ENCODE assay signal across 1 cellular context in the genomic region with DNA sequence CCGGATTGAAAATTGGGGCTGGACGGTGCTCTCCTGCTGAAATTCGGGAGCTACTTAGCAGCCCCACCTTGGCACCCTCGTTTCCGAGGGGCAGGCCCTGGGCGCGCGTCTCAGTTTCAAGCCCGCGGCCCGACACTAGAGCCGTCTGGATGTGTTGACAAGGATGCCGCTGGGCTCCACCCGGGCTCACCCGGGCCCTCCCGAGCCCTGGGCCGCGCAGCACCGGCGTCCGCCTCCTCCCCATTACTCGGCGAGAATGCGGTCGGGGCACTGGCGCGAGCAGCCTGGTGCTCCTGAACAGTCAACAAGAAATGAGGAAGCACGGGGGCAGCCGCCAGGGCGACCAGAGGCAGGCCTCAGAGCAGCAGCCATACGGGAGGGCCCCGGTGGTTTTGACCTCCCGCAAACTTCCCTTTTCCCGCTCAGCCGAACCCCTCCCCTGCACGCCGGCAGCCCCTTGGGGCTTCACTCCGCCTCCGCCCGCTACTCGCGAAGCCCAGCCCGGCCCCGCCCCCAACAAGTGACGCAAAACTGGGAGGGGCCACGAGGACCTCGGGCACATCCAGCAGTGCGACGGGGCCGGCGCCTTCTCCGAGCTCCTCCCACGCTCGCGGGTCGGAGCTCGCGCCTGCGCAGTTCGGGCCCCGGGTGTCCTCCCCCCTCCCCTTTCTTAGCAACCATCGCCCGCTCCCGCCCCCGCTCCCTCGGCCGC.
TF ChIP-seq lines count a peak whose summit lies in the region.

No MANE protein-coding gene starts in this region.

TF ChIP-seq in HepG2, 621 proteins besides CTCF, POLR2A, EP300 and RAD21 (continued from another document and continues in another):
- TF ChIP-seq, protein P1, sequence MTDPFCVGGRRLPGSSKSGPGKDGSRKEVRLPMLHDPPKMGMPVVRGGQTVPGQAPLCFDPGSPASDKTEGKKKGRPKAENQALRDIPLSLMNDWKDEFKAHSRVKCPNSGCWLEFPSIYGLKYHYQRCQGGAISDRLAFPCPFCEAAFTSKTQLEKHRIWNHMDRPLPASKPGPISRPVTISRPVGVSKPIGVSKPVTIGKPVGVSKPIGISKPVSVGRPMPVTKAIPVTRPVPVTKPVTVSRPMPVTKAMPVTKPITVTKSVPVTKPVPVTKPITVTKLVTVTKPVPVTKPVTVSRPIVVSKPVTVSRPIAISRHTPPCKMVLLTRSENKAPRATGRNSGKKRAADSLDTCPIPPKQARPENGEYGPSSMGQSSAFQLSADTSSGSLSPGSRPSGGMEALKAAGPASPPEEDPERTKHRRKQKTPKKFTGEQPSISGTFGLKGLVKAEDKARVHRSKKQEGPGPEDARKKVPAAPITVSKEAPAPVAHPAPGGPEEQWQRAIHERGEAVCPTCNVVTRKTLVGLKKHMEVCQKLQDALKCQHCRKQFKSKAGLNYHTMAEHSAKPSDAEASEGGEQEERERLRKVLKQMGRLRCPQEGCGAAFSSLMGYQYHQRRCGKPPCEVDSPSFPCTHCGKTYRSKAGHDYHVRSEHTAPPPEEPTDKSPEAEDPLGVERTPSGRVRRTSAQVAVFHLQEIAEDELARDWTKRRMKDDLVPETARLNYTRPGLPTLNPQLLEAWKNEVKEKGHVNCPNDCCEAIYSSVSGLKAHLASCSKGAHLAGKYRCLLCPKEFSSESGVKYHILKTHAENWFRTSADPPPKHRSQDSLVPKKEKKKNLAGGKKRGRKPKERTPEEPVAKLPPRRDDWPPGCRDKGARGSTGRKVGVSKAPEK (CRISPR knock-in tag; IDR thresholded peaks at IDR 0.05; ENCODE audit: borderline replicate concordance): no peak
- TF ChIP-seq NFE2L2 (IDR thresholded peaks at IDR 0.05; ENCODE audit: low read length): no peak
- TF ChIP-seq, protein P2, sequence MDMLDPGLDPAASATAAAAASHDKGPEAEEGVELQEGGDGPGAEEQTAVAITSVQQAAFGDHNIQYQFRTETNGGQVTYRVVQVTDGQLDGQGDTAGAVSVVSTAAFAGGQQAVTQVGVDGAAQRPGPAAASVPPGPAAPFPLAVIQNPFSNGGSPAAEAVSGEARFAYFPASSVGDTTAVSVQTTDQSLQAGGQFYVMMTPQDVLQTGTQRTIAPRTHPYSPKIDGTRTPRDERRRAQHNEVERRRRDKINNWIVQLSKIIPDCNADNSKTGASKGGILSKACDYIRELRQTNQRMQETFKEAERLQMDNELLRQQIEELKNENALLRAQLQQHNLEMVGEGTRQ (IDR thresholded peaks at IDR 0.05; ENCODE audit: low read depth, low read length): no peak
- TF ChIP-seq, protein P2 (CRISPR knock-in tag; IDR thresholded peaks at IDR 0.05; ENCODE audit: borderline replicate concordance): peak; percentile 46; the same call in 1 of the 2 replicates
- TF ChIP-seq PHF8 (CRISPR knock-in tag; IDR thresholded peaks at IDR 0.05): peak; percentile 92
- no peak for TF ChIP-seq STAT5B (CRISPR knock-in tag; IDR thresholded peaks at IDR 0.05)
- TF ChIP-seq, protein P3, sequence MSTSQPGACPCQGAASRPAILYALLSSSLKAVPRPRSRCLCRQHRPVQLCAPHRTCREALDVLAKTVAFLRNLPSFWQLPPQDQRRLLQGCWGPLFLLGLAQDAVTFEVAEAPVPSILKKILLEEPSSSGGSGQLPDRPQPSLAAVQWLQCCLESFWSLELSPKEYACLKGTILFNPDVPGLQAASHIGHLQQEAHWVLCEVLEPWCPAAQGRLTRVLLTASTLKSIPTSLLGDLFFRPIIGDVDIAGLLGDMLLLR (CRISPR knock-in tag; IDR thresholded peaks at IDR 0.05): peak; percentile 68; the same call in 1 of the 2 replicates
- TF ChIP-seq SKI (IDR thresholded peaks at IDR 0.05; ENCODE audit: partially characterized antibody): peak; percentile 52
- no peak for TF ChIP-seq ATRX (CRISPR knock-in tag; IDR thresholded peaks at IDR 0.05; ENCODE audit: borderline replicate concordance)
- TF ChIP-seq ZNF678 (CRISPR knock-in tag; IDR thresholded peaks at IDR 0.05): no peak
- TF ChIP-seq CEBPG (CRISPR knock-in tag; IDR thresholded peaks at IDR 0.05): peak; percentile 76
- TF ChIP-seq ZNF780A (CRISPR knock-in tag; IDR thresholded peaks at IDR 0.05): no peak
- no peak for TF ChIP-seq ZNF598 (CRISPR knock-in tag; IDR thresholded peaks at IDR 0.05; ENCODE audit: borderline replicate concordance)
- TF ChIP-seq ZNF432 (CRISPR knock-in tag; IDR thresholded peaks at IDR 0.05; ENCODE audit: borderline replicate concordance): no peak
- peak; percentile 76 for TF ChIP-seq ZNF431 (CRISPR knock-in tag; IDR thresholded peaks at IDR 0.05; ENCODE audit: borderline replicate concordance, low read depth)
- TF ChIP-seq, protein P4, sequence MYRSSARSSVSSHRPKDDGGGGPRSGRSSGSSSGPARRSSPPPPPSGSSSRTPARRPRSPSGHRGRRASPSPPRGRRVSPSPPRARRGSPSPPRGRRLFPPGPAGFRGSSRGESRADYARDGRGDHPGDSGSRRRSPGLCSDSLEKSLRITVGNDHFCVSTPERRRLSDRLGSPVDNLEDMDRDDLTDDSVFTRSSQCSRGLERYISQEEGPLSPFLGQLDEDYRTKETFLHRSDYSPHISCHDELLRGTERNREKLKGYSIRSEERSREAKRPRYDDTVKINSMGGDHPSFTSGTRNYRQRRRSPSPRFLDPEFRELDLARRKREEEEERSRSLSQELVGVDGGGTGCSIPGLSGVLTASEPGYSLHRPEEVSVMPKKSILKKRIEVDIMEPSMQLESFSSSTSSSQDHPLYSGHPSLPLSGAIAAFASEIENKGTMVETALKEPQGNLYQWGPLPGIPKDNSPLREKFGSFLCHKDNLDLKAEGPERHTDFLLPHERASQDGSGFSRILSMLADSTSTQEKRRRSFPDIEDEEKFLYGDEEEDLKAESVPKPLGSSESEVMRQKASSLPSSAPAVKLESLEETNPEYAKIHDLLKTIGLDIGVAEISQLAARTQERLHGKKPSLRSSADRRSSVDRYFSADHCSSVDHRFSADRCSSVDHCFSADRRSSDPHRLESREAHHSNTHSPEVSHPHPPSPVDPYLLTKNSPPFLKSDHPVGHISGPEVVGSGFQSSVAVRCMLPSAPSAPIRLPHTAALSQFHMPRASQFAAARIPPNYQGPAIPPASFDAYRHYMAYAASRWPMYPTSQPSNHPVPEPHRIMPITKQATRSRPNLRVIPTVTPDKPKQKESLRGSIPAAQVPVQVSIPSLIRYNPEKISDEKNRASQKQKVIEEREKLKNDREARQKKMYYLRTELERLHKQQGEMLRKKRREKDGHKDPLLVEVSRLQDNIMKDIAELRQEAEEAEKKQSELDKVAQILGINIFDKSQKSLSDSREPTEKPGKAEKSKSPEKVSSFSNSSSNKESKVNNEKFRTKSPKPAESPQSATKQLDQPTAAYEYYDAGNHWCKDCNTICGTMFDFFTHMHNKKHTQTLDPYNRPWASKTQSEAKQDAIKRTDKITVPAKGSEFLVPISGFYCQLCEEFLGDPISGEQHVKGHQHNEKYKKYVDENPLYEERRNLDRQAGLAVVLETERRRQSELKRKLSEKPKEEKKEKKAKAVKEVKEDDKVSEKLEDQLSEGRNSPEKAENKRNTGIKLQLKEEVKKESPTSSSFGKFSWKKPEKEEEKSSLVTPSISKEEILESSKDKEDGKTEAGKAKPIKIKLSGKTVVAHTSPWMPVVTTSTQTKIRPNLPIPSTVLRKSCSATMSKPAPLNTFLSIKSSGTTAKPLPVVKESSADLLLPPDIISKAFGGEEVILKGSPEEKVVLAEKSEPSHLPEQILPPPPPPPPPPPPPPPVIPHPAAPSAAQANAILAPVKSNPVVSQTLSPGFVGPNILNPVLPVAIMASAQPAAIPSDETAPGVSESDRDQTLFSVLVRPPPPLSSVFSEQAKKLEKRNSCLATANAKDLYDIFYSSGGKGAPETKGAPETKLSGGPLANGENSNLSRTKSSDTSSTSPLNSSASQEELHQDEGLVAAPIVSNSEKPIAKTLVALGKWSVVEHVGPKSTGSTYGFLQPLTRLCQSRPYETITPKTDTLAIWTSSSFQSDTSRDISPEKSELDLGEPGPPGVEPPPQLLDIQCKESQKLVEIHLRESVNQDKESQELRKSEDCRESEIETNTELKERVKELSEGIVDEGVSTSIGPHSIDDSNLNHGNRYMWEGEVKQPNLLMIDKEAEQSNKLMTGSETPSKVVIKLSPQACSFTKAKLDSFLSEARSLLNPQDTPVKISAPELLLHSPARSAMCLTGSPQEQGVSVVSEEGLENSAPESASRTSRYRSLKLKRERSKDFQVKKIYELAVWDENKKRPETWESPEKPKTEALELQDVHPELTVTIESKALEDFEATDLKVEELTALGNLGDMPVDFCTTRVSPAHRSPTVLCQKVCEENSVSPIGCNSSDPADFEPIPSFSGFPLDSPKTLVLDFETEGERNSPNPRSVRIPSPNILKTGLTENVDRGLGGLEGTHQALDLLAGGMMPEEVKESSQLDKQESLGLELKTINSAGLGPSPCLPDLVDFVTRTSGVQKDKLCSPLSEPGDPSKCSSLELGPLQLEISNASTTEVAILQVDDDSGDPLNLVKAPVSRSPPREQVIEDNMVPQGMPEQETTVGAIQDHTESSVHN (CRISPR knock-in tag; IDR thresholded peaks at IDR 0.05): 0 out of 2 replicates have a peak, but pooled peaks have one; percentile 9
- TF ChIP-seq ZNF34 (CRISPR knock-in tag; IDR thresholded peaks at IDR 0.05; ENCODE audit: borderline replicate concordance): no peak
- no peak for TF ChIP-seq ZBTB42 (CRISPR knock-in tag; IDR thresholded peaks at IDR 0.05)
- TF ChIP-seq SRSF4 (IDR thresholded peaks at IDR 0.05; ENCODE audit: low read depth, low read length, poor library complexity, severe bottlenecking): no peak
- no peak for TF ChIP-seq ATM (IDR thresholded peaks at IDR 0.05; ENCODE audit: borderline replicate concordance)
- peak; percentile 70; the same call in 1 of the 2 replicates for TF ChIP-seq IRX3 (CRISPR knock-in tag; IDR thresholded peaks at IDR 0.05; ENCODE audit: borderline replicate concordance, low read depth)
- TF ChIP-seq AHR (CRISPR knock-in tag; IDR thresholded peaks at IDR 0.05): peak; percentile 91
- TF ChIP-seq, protein P5, sequence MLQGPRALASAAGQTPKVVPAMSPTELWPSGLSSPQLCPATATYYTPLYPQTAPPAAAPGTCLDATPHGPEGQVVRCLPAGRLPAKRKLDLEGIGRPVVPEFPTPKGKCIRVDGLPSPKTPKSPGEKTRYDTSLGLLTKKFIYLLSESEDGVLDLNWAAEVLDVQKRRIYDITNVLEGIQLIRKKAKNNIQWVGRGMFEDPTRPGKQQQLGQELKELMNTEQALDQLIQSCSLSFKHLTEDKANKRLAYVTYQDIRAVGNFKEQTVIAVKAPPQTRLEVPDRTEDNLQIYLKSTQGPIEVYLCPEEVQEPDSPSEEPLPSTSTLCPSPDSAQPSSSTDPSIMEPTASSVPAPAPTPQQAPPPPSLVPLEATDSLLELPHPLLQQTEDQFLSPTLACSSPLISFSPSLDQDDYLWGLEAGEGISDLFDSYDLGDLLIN (CRISPR knock-in tag; IDR thresholded peaks at IDR 0.05; ENCODE audit: borderline replicate concordance): peak; percentile 69; the same call in 1 of the 2 replicates
- peak; percentile 46; the same call in 1 of the 2 replicates for TF ChIP-seq ZFP62 (CRISPR knock-in tag; IDR thresholded peaks at IDR 0.05)
- TF ChIP-seq ESRRA (CRISPR knock-in tag; IDR thresholded peaks at IDR 0.05; ENCODE audit: low read depth): no peak
- TF ChIP-seq KLF6 (CRISPR knock-in tag; IDR thresholded peaks at IDR 0.05): peak; percentile 56; the same call in 1 of the 2 replicates
- TF ChIP-seq SRY (CRISPR knock-in tag; IDR thresholded peaks at IDR 0.05): no peak; the same call in 1 of the 2 replicates
- TF ChIP-seq NR2F1 (CRISPR knock-in tag; IDR thresholded peaks at IDR 0.05): no peak
- peak; percentile 64; the same call in 1 of the 2 replicates for TF ChIP-seq ZFP1 (CRISPR knock-in tag; IDR thresholded peaks at IDR 0.05)
- peak; percentile 85 for TF ChIP-seq HNRNPLL (IDR thresholded peaks at IDR 0.05; ENCODE audit: low read depth, low read length, poor library complexity, severe bottlenecking)
- no peak for TF ChIP-seq JUND (CRISPR knock-in tag; IDR thresholded peaks at IDR 0.05)
- TF ChIP-seq FOXK2 (IDR thresholded peaks at IDR 0.05): no peak
- TF ChIP-seq, protein P6, sequence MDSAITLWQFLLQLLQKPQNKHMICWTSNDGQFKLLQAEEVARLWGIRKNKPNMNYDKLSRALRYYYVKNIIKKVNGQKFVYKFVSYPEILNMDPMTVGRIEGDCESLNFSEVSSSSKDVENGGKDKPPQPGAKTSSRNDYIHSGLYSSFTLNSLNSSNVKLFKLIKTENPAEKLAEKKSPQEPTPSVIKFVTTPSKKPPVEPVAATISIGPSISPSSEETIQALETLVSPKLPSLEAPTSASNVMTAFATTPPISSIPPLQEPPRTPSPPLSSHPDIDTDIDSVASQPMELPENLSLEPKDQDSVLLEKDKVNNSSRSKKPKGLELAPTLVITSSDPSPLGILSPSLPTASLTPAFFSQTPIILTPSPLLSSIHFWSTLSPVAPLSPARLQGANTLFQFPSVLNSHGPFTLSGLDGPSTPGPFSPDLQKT (CRISPR knock-in tag; IDR thresholded peaks at IDR 0.05; ENCODE audit: borderline replicate concordance): no peak
- no peak for TF ChIP-seq TCF7L2 (IDR thresholded peaks at IDR 0.05; ENCODE audit: low read depth, low read length)
- TF ChIP-seq HOXA3 (CRISPR knock-in tag; IDR thresholded peaks at IDR 0.05): peak; percentile 81
- TF ChIP-seq NFE2 (CRISPR knock-in tag; IDR thresholded peaks at IDR 0.05): no peak
- no peak for TF ChIP-seq MTF2 (CRISPR knock-in tag; IDR thresholded peaks at IDR 0.05; ENCODE audit: borderline replicate concordance)
- TF ChIP-seq ZNF274 (CRISPR knock-in tag; IDR thresholded peaks at IDR 0.05): peak; percentile 57; the same call in 1 of the 2 replicates
- TF ChIP-seq, protein P7, sequence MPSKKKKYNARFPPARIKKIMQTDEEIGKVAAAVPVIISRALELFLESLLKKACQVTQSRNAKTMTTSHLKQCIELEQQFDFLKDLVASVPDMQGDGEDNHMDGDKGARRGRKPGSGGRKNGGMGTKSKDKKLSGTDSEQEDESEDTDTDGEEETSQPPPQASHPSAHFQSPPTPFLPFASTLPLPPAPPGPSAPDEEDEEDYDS (CRISPR knock-in tag; IDR thresholded peaks at IDR 0.05): peak; percentile 81
- TF ChIP-seq, protein P8, sequence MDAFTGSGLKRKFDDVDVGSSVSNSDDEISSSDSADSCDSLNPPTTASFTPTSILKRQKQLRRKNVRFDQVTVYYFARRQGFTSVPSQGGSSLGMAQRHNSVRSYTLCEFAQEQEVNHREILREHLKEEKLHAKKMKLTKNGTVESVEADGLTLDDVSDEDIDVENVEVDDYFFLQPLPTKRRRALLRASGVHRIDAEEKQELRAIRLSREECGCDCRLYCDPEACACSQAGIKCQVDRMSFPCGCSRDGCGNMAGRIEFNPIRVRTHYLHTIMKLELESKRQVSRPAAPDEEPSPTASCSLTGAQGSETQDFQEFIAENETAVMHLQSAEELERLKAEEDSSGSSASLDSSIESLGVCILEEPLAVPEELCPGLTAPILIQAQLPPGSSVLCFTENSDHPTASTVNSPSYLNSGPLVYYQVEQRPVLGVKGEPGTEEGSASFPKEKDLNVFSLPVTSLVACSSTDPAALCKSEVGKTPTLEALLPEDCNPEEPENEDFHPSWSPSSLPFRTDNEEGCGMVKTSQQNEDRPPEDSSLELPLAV (CRISPR knock-in tag; conservative IDR thresholded peaks at IDR 0.05; ENCODE audit: low read depth): no peak
